In genomic region chr3:38992117-38992779, GRCh38 we compare ENCODE assay signal across 14 cellular contexts. TPM values are rescaled to one million over a fixed set of nuclear protein-coding genes. Genes with fewer than 3 reads are reported as not detected.
DNase-seq lines count a peak whose midpoint lies in the region; ATAC-seq and TF ChIP-seq lines count a peak whose summit lies in the region.
"Had no signal": no experiment of that assay in that cellular context is flagged by ENCODE, and none has a peak within 500 bp of the region (broad histone marks: within the 10 kb centered on the region; RNA-seq: fewer than 3 reads in every experiment).

No MANE protein-coding gene starts in this region.

- H3K56ac ChIP-seq in mesendoderm (ENCODE audit: low read length): no peak overlapping the region

- H3K4me2 ChIP-seq in mesendoderm (ENCODE audit: low read length): no peak overlapping the region

- H3K4me3 ChIP-seq in cardiac fibroblast (replicated peaks in 1 of 2; ENCODE audit: low read depth in 2 of 2, low read length in 2 of 2) (no peak overlapping the region), mesendoderm (ENCODE audit: low read length) (no peak overlapping the region)
- H3K4me3 ChIP-seq: uterus had no signal

- WGBS in mesendoderm (ENCODE audit: extremely low coverage, insufficient coverage, low lambda C conversion rate): no CpG with 5 or more reads among the region's 4 CpGs

- no peak overlapping the region for H4K5ac ChIP-seq in mesendoderm (ENCODE audit: low read length)

- TF ChIP-seq CTCF in cardiac fibroblast (IDR thresholded peaks at IDR 0.05; ENCODE audit: low read depth, low read length): no peak

- H3K27me3 ChIP-seq in mesendoderm (ENCODE audit: insufficient read depth, low read length, poor library complexity): no peaks in the 10 kb centered on the region
- H3K27me3 ChIP-seq: uterus had no signal

- H3K4me1 ChIP-seq in mesendoderm (ENCODE audit: control insufficient read depth, low read depth, low read length): no peaks in the 10 kb centered on the region
- H3K4me1 ChIP-seq: uterus had no signal

- no peak overlapping the region for H2BK5ac ChIP-seq in mesendoderm (ENCODE audit: low read length)

- H3K4ac ChIP-seq in mesendoderm (ENCODE audit: low read depth, low read length): no peak overlapping the region

- no peaks in the 10 kb centered on the region for H3K79me2 ChIP-seq in mesendoderm (ENCODE audit: control insufficient read depth, insufficient read depth, low read length)

- no peak overlapping the region for H3K27ac ChIP-seq in mesendoderm (ENCODE audit: low read depth, low read length)
- H3K27ac ChIP-seq: uterus had no signal

- no peak for ATAC-seq in HG03457 (IDR thresholded peaks at IDR 0.05; ENCODE audit: unreplicated experiment)
- ATAC-seq in GM19463 (IDR thresholded peaks at IDR 0.05; ENCODE audit: unreplicated experiment): no peak

- H4K8ac ChIP-seq in mesendoderm (ENCODE audit: low read depth, low read length): no peak overlapping the region

- H2AK5ac ChIP-seq in mesendoderm (ENCODE audit: low read length): no peak overlapping the region

- no peak overlapping the region for H2BK15ac ChIP-seq in mesendoderm (replicated peaks; ENCODE audit: low read depth)

- no peak overlapping the region for H3K18ac ChIP-seq in mesendoderm (ENCODE audit: low read length)

- no peak overlapping the region for H3K23ac ChIP-seq in mesendoderm (ENCODE audit: low read length)

- no peak overlapping the region for H2BK120ac ChIP-seq in mesendoderm (ENCODE audit: low read depth, low read length)

- H3K79me1 ChIP-seq in mesendoderm (ENCODE audit: low read length): no peaks in the 10 kb centered on the region

- no peaks in the 10 kb centered on the region for H3K36me3 ChIP-seq in mesendoderm (ENCODE audit: control insufficient read depth, insufficient read depth, low read length)
- H3K36me3 ChIP-seq: uterus had no signal

- no peak overlapping the region for H3K9ac ChIP-seq in mesendoderm (ENCODE audit: low read length)

- DNase-seq in AG20443 (ENCODE audit: low spot score) (peak; percentile 76), M059J (ENCODE audit: low read depth) (peak; percentile 67), cardiac fibroblast (ENCODE audit: low read depth in 2 of 2) (peak; percentile 34 to 83), mesendoderm (peak; percentile 30), GOT3 (lab: John Stamatoyannopoulos, UW) (no peak), GM19238 (ENCODE audit: insufficient read length, low spot score) (no peak)
- DNase-seq: CD4-positive, alpha-beta memory T cell; H9; Kasumi-1; NCI-H2171 treated with DMSO at 0.1 percent for 48 hours; uterus had no signal

RNA-seq across cellular contexts. Expression of gene SCN11A, which starts 59.5 kb away (rescaled TPM):
- not detected in 2 replicates for total RNA-seq in M059J (2014; rRNA removed; shearing (Covaris generic))
- polyA plus RNA-seq in mesendoderm (2013, experiment 1 of 2): 0.07 TPM
- polyA plus RNA-seq in mesendoderm (2013, experiment 2 of 2): 0.07 TPM
- total RNA-seq: epithelial cell of proximal tubule had no signal
- polyA plus RNA-seq: CD4-positive, alpha-beta memory T cell had no signal

RNA-seq across cellular contexts. Expression of gene WDR48, which starts 59.6 kb away (rescaled TPM):
- total RNA-seq in M059J (2014; rRNA removed; shearing (Covaris generic)): 11.4 and 20.0 TPM in 2 replicates
- polyA plus RNA-seq in mesendoderm (2013, experiment 1 of 2): 30.5 TPM
- 30.2 TPM for polyA plus RNA-seq in mesendoderm (2013, experiment 2 of 2)

Comparison
In these comparisons a context has a peak if more than half of its experiments do, and no peak if none do; other contexts are left out.
1. DNase-seq: peak in AG20443 (single experiment), M059J (single experiment), cardiac fibroblast (2 of 2) and mesendoderm (single experiment); none in GOT3 (single experiment) and GM19238 (single experiment).